ENCODE assay signal across 8 cellular contexts in genomic region chr10:42753126-42753506, GRCh38. TPM values are rescaled to one million over a fixed set of nuclear protein-coding genes. Genes with fewer than 3 reads are reported as not detected.
A peak's percentile ranks its signal among the peaks of the same experiment; 100 is the strongest.
DNase-seq lines count a peak whose midpoint lies in the region; ATAC-seq and TF ChIP-seq lines count a peak whose summit lies in the region.

No MANE protein-coding gene starts in this region.

- H3K4me3 ChIP-seq in astrocyte of the spinal cord (ENCODE audit: low read depth, low read length) = peak overlapping the region; percentile 35

- H3K4me1 Mint-ChIP-seq in T-helper 2 cell treated with Interferon-gamma antibody and Interleukin-4, amounts not matched to agents 5 μg/mL and 100 μg/mL, for 36 hours (ENCODE audit: low read depth) = no peaks in the 10 kb centered on the region

- H3K9me3 Mint-ChIP-seq in T-helper 2 cell treated with Interferon-gamma antibody and Interleukin-4, amounts not matched to agents 5 μg/mL and 100 μg/mL, for 36 hours = no peaks in the 10 kb centered on the region

- ATAC-seq in sciatic nerve (peak; percentile 90), GM19324 (IDR thresholded peaks at IDR 0.05; ENCODE audit: low FRiP score, unreplicated experiment) (no peak), HG03175 (IDR thresholded peaks at IDR 0.05; ENCODE audit: unreplicated experiment) (no peak)

- no peaks in the 10 kb centered on the region for H3K36me3 Mint-ChIP-seq in T-helper 2 cell treated with Interferon-gamma antibody and Interleukin-4, amounts not matched to agents 5 μg/mL and 100 μg/mL, for 36 hours (ENCODE audit: low read depth)

- TF ChIP-seq CTCF in astrocyte of the spinal cord (IDR thresholded peaks at IDR 0.05; ENCODE audit: low read depth, low read length) = peak; percentile 88

- intact Hi-C loops in sciatic nerve (cut with DNase I) = no loop called here

- in situ Hi-C loops in astrocyte of the spinal cord (cut with HindIII; ENCODE audit: low sequenced_read_pairs) = no loop called here

- peaks cover 52% of the 10 kb centered on the region for H3K27me3 Mint-ChIP-seq in T-helper 2 cell treated with Interferon-gamma antibody and Interleukin-4, amounts not matched to agents 5 μg/mL and 100 μg/mL, for 36 hours (ENCODE audit: low read depth)

- H3K27ac Mint-ChIP-seq in T-helper 2 cell treated with Interferon-gamma antibody and Interleukin-4, amounts not matched to agents 5 μg/mL and 100 μg/mL, for 36 hours = no peak overlapping the region

- peak; percentile 89 for DNase-seq in GM03348 (ENCODE audit: low spot score)
- peak; percentile 22 for DNase-seq in HS-5 (ENCODE audit: low read depth)
- peak; percentile 56 for DNase-seq in T-helper 2 cell treated with Interferon-gamma antibody and Interleukin-4, amounts not matched to agents 5 μg/mL and 100 μg/mL, for 36 hours (ENCODE audit: low spot score)
- peak; percentile 63 for DNase-seq in astrocyte of the spinal cord (ENCODE audit: low read depth, low spot score)
- DNase-seq in iPS DF 19.7 (ENCODE audit: low read depth, low spot score) = peak; percentile 64
- DNase-seq in sciatic nerve (ENCODE audit: low spot score) = peak; percentile 87

- peak overlapping the region; percentile 55 for H3K4me3 Mint-ChIP-seq in T-helper 2 cell treated with Interferon-gamma antibody and Interleukin-4, amounts not matched to agents 5 μg/mL and 100 μg/mL, for 36 hours

RNA-seq across cellular contexts. Expression of gene BMS1, which starts 29.5 kb away (rescaled TPM):
- total RNA-seq in sciatic nerve = 13.1 TPM

Comparison
In these comparisons a context has a peak if more than half of its experiments do, and no peak if none do; other contexts are left out.
1. DNase-seq: peak in every context shown above with its lines; median percentile 89 in GM03348; 87 in sciatic nerve; 64 in iPS DF 19.7; 63 in astrocyte of the spinal cord; 56 in T-helper 2 cell treated with Interferon-gamma antibody and Interleukin-4, amounts not matched to agents 5 μg/mL and 100 μg/mL, for 36 hours; 22 in HS-5.